1 cellular context compared by ENCODE assay signal in the genomic region with DNA sequence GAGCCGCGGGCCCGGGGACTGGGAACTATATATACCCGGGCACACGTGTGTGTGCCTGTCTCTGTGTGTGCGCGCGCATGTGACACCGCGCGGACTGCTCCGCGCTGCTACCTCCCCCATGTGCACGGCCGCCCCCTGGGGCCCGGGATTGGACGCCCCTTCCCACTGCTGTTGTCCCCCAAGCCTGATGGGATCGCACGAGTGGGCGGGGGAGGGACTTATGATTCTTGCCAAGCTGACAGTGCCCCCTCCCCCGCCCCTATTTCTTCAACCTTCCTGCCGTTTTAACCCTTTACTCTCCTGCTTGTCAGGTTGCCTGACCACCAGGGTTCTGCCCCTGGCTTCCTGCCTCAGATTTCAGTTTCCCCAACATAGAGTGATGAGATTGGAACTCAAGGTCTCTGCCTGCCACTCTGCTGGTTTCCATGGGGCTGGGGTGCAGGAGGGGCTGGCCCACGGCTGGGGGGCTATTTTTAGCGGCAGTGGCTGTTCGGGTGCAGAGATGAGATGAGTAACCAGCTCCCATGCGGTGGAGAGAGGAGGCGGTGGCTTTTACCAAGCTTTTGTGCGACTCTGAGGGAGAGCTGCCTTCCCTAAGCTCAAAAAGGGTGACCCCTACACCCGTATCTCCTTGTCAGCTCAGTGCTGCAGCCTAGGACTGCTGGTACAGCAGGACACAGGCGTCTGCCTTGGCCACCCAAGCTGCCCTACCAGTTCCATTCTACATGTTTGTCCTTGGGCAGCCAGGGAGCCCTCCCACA.
TF ChIP-seq lines count a peak whose summit lies in the region.

TSS of gene DDN (minus strand) at position 5 of the 761 bp plus-strand sequence. CDS start 88 bp downstream, outside the sequence.

TF ChIP-seq in GM12878, 131 proteins besides CTCF, POLR2A, EP300 and RAD21 (continued from another document and continues in another):
- TF ChIP-seq, protein P1, sequence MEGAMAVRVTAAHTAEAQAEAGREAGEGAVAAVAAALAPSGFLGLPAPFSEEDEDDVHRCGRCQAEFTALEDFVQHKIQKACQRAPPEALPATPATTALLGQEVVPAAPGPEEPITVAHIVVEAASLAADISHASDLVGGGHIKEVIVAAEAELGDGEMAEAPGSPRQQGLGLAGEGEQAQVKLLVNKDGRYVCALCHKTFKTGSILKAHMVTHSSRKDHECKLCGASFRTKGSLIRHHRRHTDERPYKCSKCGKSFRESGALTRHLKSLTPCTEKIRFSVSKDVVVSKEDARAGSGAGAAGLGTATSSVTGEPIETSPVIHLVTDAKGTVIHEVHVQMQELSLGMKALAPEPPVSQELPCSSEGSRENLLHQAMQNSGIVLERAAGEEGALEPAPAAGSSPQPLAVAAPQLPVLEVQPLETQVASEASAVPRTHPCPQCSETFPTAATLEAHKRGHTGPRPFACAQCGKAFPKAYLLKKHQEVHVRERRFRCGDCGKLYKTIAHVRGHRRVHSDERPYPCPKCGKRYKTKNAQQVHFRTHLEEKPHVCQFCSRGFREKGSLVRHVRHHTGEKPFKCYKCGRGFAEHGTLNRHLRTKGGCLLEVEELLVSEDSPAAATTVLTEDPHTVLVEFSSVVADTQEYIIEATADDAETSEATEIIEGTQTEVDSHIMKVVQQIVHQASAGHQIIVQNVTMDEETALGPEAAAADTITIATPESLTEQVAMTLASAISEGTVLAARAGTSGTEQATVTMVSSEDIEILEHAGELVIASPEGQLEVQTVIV (IDR thresholded peaks at IDR 0.05; ENCODE audit: borderline replicate concordance, partially characterized antibody), result no peak
- TF ChIP-seq NBN (IDR thresholded peaks at IDR 0.05) (peak; percentile 55; the same call in 1 of the 2 replicates), PAX5 (IDR thresholded peaks at IDR 0.05; ENCODE audit: borderline replicate concordance, low read depth, low read length) (no peak), CHD1 (IDR thresholded peaks at IDR 0.05; ENCODE audit: low read depth, low read length) (no peak), ETV6 (conservative IDR thresholded peaks at IDR 0.05 in 1 of 2, IDR thresholded peaks at IDR 0.05 in 1 of 2; ENCODE audit: borderline replicate concordance in 1 of 2, low read depth in 1 of 2) (peak in 1 of 2 experiments; percentile 46; a peak in 1 of 4 replicates), NRF1 (conservative IDR thresholded peaks at IDR 0.05; ENCODE audit: low read depth, low read length) (0 out of 2 replicates have a peak, but pooled peaks have one; percentile 26), YY1 (IDR thresholded peaks at IDR 0.05; ENCODE audit: low read depth, low read length) (0 out of 2 replicates have a peak, but pooled peaks have one; percentile 12), CBFB (IDR thresholded peaks at IDR 0.05; ENCODE audit: low read depth) (peak; percentile 52; the same call in 1 of the 2 replicates), HDAC6 (IDR thresholded peaks at IDR 0.05; ENCODE audit: unreplicated experiment) (no peak), ZSCAN29 (IDR thresholded peaks at IDR 0.05) (no peak), TCF12 (IDR thresholded peaks at IDR 0.05; ENCODE audit: low read depth, low read length) (peak; percentile 18; the same call in 1 of the 2 replicates), TBL1XR1 (IDR thresholded peaks at IDR 0.05; ENCODE audit: low read depth, low read length) (no peak), HCFC1 (IDR thresholded peaks at IDR 0.05; ENCODE audit: low read length) (no peak), EGR1 (IDR thresholded peaks at IDR 0.05; ENCODE audit: borderline replicate concordance in 1 of 2, low read depth in 2 of 2, low read length in 2 of 2) (0 out of 3 replicates have a peak, but pooled peaks of 1 of the 2 experiments have one; percentile 47), JUND (IDR thresholded peaks at IDR 0.05; ENCODE audit: low read depth, low read length) (no peak), USF1 (IDR thresholded peaks at IDR 0.05; ENCODE audit: borderline replicate concordance, extremely low read length, insufficient read depth, low read depth, low read length) (no peak), SUPT20H (IDR thresholded peaks at IDR 0.05; ENCODE audit: borderline replicate concordance, control insufficient read depth, low read depth, low read length) (no peak), RAD51 (IDR thresholded peaks at IDR 0.05) (no peak), POU2F2 (IDR thresholded peaks at IDR 0.05; ENCODE audit: borderline replicate concordance, low read depth, low read length) (0 out of 3 replicates have a peak, but pooled peaks have one; percentile 15), YBX1 (IDR thresholded peaks at IDR 0.05) (no peak), HDGF (IDR thresholded peaks at IDR 0.05) (0 out of 2 replicates have a peak, but pooled peaks have one; percentile 49), USF2 (IDR thresholded peaks at IDR 0.05; ENCODE audit: borderline replicate concordance, low read depth, low read length) (no peak; the same call in 1 of the 2 replicates), ZNF207 (IDR thresholded peaks at IDR 0.05; ENCODE audit: borderline replicate concordance) (no peak), ELK1 (IDR thresholded peaks at IDR 0.05; ENCODE audit: low read depth, low read length) (no peak), SIN3A (IDR thresholded peaks at IDR 0.05; ENCODE audit: low read depth, low read length) (peak; percentile 74), PBX3 (IDR thresholded peaks at IDR 0.05; ENCODE audit: insufficient replicate concordance, low read depth, low read length) (peak; percentile 91), FOXM1 (IDR thresholded peaks at IDR 0.05; ENCODE audit: low read depth, low read length) (no peak), ZBED1 (IDR thresholded peaks at IDR 0.05; ENCODE audit: borderline replicate concordance) (peak; percentile 35; the same call in 1 of the 2 replicates), MEF2B (IDR thresholded peaks at IDR 0.05; ENCODE audit: partially characterized antibody, poor library complexity, severe bottlenecking) (peak; percentile 74), SMARCA5 (IDR thresholded peaks at IDR 0.05) (no peak)
- TF ChIP-seq, protein P2, sequence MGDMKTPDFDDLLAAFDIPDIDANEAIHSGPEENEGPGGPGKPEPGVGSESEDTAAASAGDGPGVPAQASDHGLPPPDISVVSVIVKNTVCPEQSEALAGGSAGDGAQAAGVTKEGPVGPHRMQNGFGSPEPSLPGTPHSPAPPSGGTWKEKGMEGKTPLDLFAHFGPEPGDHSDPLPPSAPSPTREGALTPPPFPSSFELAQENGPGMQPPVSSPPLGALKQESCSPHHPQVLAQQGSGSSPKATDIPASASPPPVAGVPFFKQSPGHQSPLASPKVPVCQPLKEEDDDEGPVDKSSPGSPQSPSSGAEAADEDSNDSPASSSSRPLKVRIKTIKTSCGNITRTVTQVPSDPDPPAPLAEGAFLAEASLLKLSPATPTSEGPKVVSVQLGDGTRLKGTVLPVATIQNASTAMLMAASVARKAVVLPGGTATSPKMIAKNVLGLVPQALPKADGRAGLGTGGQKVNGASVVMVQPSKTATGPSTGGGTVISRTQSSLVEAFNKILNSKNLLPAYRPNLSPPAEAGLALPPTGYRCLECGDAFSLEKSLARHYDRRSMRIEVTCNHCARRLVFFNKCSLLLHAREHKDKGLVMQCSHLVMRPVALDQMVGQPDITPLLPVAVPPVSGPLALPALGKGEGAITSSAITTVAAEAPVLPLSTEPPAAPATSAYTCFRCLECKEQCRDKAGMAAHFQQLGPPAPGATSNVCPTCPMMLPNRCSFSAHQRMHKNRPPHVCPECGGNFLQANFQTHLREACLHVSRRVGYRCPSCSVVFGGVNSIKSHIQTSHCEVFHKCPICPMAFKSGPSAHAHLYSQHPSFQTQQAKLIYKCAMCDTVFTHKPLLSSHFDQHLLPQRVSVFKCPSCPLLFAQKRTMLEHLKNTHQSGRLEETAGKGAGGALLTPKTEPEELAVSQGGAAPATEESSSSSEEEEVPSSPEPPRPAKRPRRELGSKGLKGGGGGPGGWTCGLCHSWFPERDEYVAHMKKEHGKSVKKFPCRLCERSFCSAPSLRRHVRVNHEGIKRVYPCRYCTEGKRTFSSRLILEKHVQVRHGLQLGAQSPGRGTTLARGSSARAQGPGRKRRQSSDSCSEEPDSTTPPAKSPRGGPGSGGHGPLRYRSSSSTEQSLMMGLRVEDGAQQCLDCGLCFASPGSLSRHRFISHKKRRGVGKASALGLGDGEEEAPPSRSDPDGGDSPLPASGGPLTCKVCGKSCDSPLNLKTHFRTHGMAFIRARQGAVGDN (IDR thresholded peaks at IDR 0.05), result no peak
- TF ChIP-seq, protein P3, sequence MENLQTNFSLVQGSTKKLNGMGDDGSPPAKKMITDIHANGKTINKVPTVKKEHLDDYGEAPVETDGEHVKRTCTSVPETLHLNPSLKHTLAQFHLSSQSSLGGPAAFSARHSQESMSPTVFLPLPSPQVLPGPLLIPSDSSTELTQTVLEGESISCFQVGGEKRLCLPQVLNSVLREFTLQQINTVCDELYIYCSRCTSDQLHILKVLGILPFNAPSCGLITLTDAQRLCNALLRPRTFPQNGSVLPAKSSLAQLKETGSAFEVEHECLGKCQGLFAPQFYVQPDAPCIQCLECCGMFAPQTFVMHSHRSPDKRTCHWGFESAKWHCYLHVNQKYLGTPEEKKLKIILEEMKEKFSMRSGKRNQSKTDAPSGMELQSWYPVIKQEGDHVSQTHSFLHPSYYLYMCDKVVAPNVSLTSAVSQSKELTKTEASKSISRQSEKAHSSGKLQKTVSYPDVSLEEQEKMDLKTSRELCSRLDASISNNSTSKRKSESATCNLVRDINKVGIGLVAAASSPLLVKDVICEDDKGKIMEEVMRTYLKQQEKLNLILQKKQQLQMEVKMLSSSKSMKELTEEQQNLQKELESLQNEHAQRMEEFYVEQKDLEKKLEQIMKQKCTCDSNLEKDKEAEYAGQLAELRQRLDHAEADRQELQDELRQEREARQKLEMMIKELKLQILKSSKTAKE (IDR thresholded peaks at IDR 0.05; ENCODE audit: low read depth, poor library complexity, severe bottlenecking), result no peak
- TF ChIP-seq, protein P4, sequence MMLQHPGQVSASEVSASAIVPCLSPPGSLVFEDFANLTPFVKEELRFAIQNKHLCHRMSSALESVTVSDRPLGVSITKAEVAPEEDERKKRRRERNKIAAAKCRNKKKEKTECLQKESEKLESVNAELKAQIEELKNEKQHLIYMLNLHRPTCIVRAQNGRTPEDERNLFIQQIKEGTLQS (IDR thresholded peaks at IDR 0.05; ENCODE audit: borderline replicate concordance, extremely low read depth, low read depth, low read length), result no peak
- TF ChIP-seq, protein P5, sequence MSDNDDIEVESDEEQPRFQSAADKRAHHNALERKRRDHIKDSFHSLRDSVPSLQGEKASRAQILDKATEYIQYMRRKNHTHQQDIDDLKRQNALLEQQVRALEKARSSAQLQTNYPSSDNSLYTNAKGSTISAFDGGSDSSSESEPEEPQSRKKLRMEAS (IDR thresholded peaks at IDR 0.05; ENCODE audit: low read depth, low read length), result peak; percentile 40; the same call in 1 of the 2 replicates
- TF ChIP-seq, protein P6, sequence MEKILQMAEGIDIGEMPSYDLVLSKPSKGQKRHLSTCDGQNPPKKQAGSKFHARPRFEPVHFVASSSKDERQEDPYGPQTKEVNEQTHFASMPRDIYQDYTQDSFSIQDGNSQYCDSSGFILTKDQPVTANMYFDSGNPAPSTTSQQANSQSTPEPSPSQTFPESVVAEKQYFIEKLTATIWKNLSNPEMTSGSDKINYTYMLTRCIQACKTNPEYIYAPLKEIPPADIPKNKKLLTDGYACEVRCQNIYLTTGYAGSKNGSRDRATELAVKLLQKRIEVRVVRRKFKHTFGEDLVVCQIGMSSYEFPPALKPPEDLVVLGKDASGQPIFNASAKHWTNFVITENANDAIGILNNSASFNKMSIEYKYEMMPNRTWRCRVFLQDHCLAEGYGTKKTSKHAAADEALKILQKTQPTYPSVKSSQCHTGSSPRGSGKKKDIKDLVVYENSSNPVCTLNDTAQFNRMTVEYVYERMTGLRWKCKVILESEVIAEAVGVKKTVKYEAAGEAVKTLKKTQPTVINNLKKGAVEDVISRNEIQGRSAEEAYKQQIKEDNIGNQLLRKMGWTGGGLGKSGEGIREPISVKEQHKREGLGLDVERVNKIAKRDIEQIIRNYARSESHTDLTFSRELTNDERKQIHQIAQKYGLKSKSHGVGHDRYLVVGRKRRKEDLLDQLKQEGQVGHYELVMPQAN (conservative IDR thresholded peaks at IDR 0.05), result peak; percentile 45; the same call in 1 of the 2 replicates
